In genomic region chr10:110457851-110458582, GRCh38 we compare ENCODE assay signal across 15 cellular contexts. TPM values are rescaled to one million over a fixed set of nuclear protein-coding genes. Genes with fewer than 3 reads are reported as not detected.
A peak's percentile ranks its signal among the peaks of the same experiment; 100 is the strongest.
DNase-seq lines count a peak whose midpoint lies in the region; ATAC-seq, FAIRE-seq and TF ChIP-seq lines count a peak whose summit lies in the region.
"Had no signal": no experiment of that assay in that cellular context is flagged by ENCODE, and none has a peak within 500 bp of the region (broad histone marks: within the 10 kb centered on the region; RNA-seq: fewer than 3 reads in every experiment).

No MANE protein-coding gene starts in this region.

- H2AFZ ChIP-seq in IMR-90 (replicated peaks; ENCODE audit: low read length, poor library complexity): no peak overlapping the region

- no peak overlapping the region for H3K4ac ChIP-seq in IMR-90 (ENCODE audit: low read depth, low read length)

- no peaks in the 10 kb centered on the region for H3K79me1 ChIP-seq in IMR-90 (ENCODE audit: low read depth in 1 of 2, low read length in 2 of 2)

- peak overlapping the region; percentile 32 for H3K27ac Mint-ChIP-seq in type B pancreatic cell
- H3K27ac Mint-ChIP-seq: activated naive CD8-positive, alpha-beta T cell treated with anti-CD3 and anti-CD28 coated beads, Interleukin-2, amount 50 U/mL, for 24 hours; dendritic cell treated with granulocyte-macrophage colony-stimulating factor and Interleukin-4, amounts not matched to agents 40 ng/mL and 50 ng/mL, for 4 days had no signal

- H3K4me3 ChIP-seq in heart right ventricle: no peak overlapping the region
- no peak overlapping the region for H3K4me3 ChIP-seq in IMR-90 (ENCODE audit: insufficient read depth, low read depth, low read length)
- no peak overlapping the region for H3K4me3 ChIP-seq in coronary artery
- H3K4me3 ChIP-seq in small intestine (ENCODE audit: low read depth in 1 of 2, low read length in 2 of 2): no peak overlapping the region
- H3K4me3 ChIP-seq: gastrocnemius medialis, SK-N-MC had no signal

- intact Hi-C loops in heart right ventricle (cut with DNase I): loop anchor here in 1 of 10 donors (5.0 kb wide), 1 partner anchor 39 kb away; the partner anchor contains the start of gene DUSP5
- intact Hi-C loops in left ventricle myocardium superior (cut with micrococcal nuclease): no loop called here
- intact Hi-C loops in IMR-90 (cut with micrococcal nuclease): no loop called here

- dilution Hi-C loops in IMR-90 (cut with HindIII; ENCODE audit: low sequenced_read_pairs, unreplicated experiment): no loop called here

- H2BK120ac ChIP-seq in IMR-90 (ENCODE audit: low read depth, low read length): no peak overlapping the region

- H3K27me3 Mint-ChIP-seq in type B pancreatic cell: peaks cover 5% of the 10 kb centered on the region
- H3K27me3 Mint-ChIP-seq: activated naive CD8-positive, alpha-beta T cell treated with anti-CD3 and anti-CD28 coated beads, Interleukin-2, amount 50 U/mL, for 24 hours had no signal

- H2AK9ac ChIP-seq in IMR-90 (replicated peaks; ENCODE audit: low read depth, low read length, poor library complexity): no peak overlapping the region

- H2AK5ac ChIP-seq in IMR-90 (ENCODE audit: low read depth, low read length): no peak overlapping the region

- H3K36me3 Mint-ChIP-seq in type B pancreatic cell: no peaks in the 10 kb centered on the region

- no peak overlapping the region for H4K91ac ChIP-seq in IMR-90 (ENCODE audit: insufficient read depth, low read depth, low read length)

- CTCF ChIA-PET in IMR-90 (lab: Yijun Ruan, JAX): no interaction called here
- CTCF ChIA-PET in HEK293T (lab: Yijun Ruan, JAX): no interaction called here

- no peak for TF ChIP-seq RAD21 in IMR-90 (IDR thresholded peaks at IDR 0.05; ENCODE audit: low read length)

- BruUV-seq in IMR-90 (replicated peaks; lab: Mats Ljungman, UMichigan): no TSS peak

- H3K27me3 ChIP-seq in heart right ventricle (no peaks in the 10 kb centered on the region), IMR-90 (ENCODE audit: control insufficient read depth, insufficient read depth, low read length) (no peaks in the 10 kb centered on the region; the same call in 1 of the 2 replicates), small intestine (ENCODE audit: control insufficient read depth in 2 of 2, insufficient read depth in 2 of 2, low read length in 2 of 2) (no peaks in the 10 kb centered on the region), foreskin keratinocyte (no peaks in the 10 kb centered on the region)
- H3K27me3 ChIP-seq: gastrocnemius medialis had no signal

- no peak overlapping the region for H3K9ac ChIP-seq in IMR-90 (ENCODE audit: low read depth, low read length)

- POLR2A ChIA-PET in IMR-90 (lab: Charles Lee; ENCODE audit: unreplicated experiment): no interaction called here
- POLR2A ChIA-PET in HEK293T (lab: Yijun Ruan, JAX): no interaction called here

- no peak overlapping the region for H3K18ac ChIP-seq in IMR-90 (ENCODE audit: low read depth, low read length)

- no peak for FAIRE-seq in small intestine (lab: Jason Lieb, UNC)

- no peaks in the 10 kb centered on the region for H3K36me3 ChIP-seq in heart right ventricle
- no peaks in the 10 kb centered on the region for H3K36me3 ChIP-seq in IMR-90 (ENCODE audit: control insufficient read depth, insufficient read depth, low read length)
- no peaks in the 10 kb centered on the region for H3K36me3 ChIP-seq in small intestine (ENCODE audit: control insufficient read depth in 2 of 2, insufficient read depth in 2 of 2, low read length in 2 of 2)
- H3K36me3 ChIP-seq: gastrocnemius medialis had no signal

- no peak overlapping the region for H3K4me2 ChIP-seq in IMR-90 (ENCODE audit: low read depth, low read length)

- no peak overlapping the region for H4K5ac ChIP-seq in IMR-90 (ENCODE audit: low read depth, low read length)

- no peak overlapping the region for H2BK5ac ChIP-seq in IMR-90 (ENCODE audit: low read depth, low read length, poor library complexity, severe bottlenecking)

- 0 out of 3 replicates have a peak overlapping the region, but pooled peaks have one; percentile 5 for H2BK15ac ChIP-seq in IMR-90 (ENCODE audit: low read depth, low read length)

- H2BK20ac ChIP-seq in IMR-90 (ENCODE audit: low read depth, low read length): no peak overlapping the region

- H3K9me1 ChIP-seq in IMR-90 (ENCODE audit: insufficient read depth, low read length): peaks cover 5% of the 10 kb centered on the region; the same call in 1 of the 2 replicates

- H3K4me3 Mint-ChIP-seq in type B pancreatic cell: no peak overlapping the region
- H3K4me3 Mint-ChIP-seq: activated naive CD8-positive, alpha-beta T cell treated with anti-CD3 and anti-CD28 coated beads, Interleukin-2, amount 50 U/mL, for 24 hours; dendritic cell treated with granulocyte-macrophage colony-stimulating factor and Interleukin-4, amounts not matched to agents 40 ng/mL and 50 ng/mL, for 4 days had no signal

- in situ Hi-C loops in IMR-90 (cut with MboI; ENCODE audit: low sequenced_read_pairs): no loop called here

- H3K9me3 ChIP-seq in heart right ventricle: no peaks in the 10 kb centered on the region
- no peaks in the 10 kb centered on the region for H3K9me3 ChIP-seq in IMR-90 (ENCODE audit: control insufficient read depth, insufficient read depth, low read length)
- H3K9me3 ChIP-seq in small intestine (ENCODE audit: control insufficient read depth, low read depth): no peaks in the 10 kb centered on the region
- H3K9me3 ChIP-seq: gastrocnemius medialis had no signal

- no peak for TF ChIP-seq POLR2A in IMR-90 (IDR thresholded peaks at IDR 0.05; ENCODE audit: low read depth, low read length)

- no peak overlapping the region for H4K8ac ChIP-seq in IMR-90 (ENCODE audit: low read depth in 2 of 2, low read length in 2 of 2)

- no peak overlapping the region for H3K56ac ChIP-seq in IMR-90 (ENCODE audit: extremely low read depth, insufficient read depth, low read length)

- H3K4me1 Mint-ChIP-seq in type B pancreatic cell (ENCODE audit: unreplicated experiment): peaks cover 13% of the 10 kb centered on the region

- no peak overlapping the region for H3K23ac ChIP-seq in IMR-90 (ENCODE audit: low read depth, low read length)

- ATAC-seq in heart right ventricle (no peak), left ventricle myocardium superior (no peak), IMR-90 (ENCODE audit: low read depth) (no peak), foreskin keratinocyte (no peak)
- ATAC-seq: activated naive CD8-positive, alpha-beta T cell treated with anti-CD3 and anti-CD28 coated beads, Interleukin-2, amount 50 U/mL, for 24 hours had no signal

- TF ChIP-seq CTCF in heart right ventricle (IDR thresholded peaks at IDR 0.05) (no peak), IMR-90 (conservative IDR thresholded peaks at IDR 0.05; ENCODE audit: low read depth, low read length) (no peak), coronary artery (IDR thresholded peaks at IDR 0.05) (no peak), type B pancreatic cell (conservative IDR thresholded peaks at IDR 0.05) (no peak), foreskin keratinocyte (conservative IDR thresholded peaks at IDR 0.05) (no peak)

- no peaks in the 10 kb centered on the region for H4K20me1 ChIP-seq in IMR-90 (ENCODE audit: insufficient read depth, low read length)

- H3K9me3 Mint-ChIP-seq in type B pancreatic cell: no peaks in the 10 kb centered on the region
- H3K9me3 Mint-ChIP-seq: activated naive CD8-positive, alpha-beta T cell treated with anti-CD3 and anti-CD28 coated beads, Interleukin-2, amount 50 U/mL, for 24 hours; dendritic cell treated with granulocyte-macrophage colony-stimulating factor and Interleukin-4, amounts not matched to agents 40 ng/mL and 50 ng/mL, for 4 days had no signal

- no peak for DNase-seq in heart right ventricle
- no peak for DNase-seq in left ventricle myocardium superior
- no peak for DNase-seq in IMR-90
- DNase-seq in coronary artery (ENCODE audit: low spot score): peak; percentile 62
- no peak for DNase-seq in type B pancreatic cell (ENCODE audit: extremely low spot score, unreplicated experiment)
- no peak for DNase-seq in small intestine
- DNase-seq in foreskin keratinocyte: no peak
- no peak for DNase-seq in HEK293T (ENCODE audit: extremely low spot score)
- DNase-seq: activated CD4-positive, alpha-beta T cell treated with anti-CD3 and anti-CD28 coated beads, Interleukin-2, amount 50 U/mL, for 4 hours; activated naive CD8-positive, alpha-beta T cell treated with anti-CD3 and anti-CD28 coated beads, Interleukin-2, amount 50 U/mL, for 24 hours; gastrocnemius medialis; NCI-H446; stimulated activated CD4-positive, alpha-beta T cell treated with anti-CD3 and anti-CD28 coated beads, Interleukin-2, amount 100 ng/mL, for 48 hours had no signal

- no peak overlapping the region for H3K14ac ChIP-seq in IMR-90 (replicated peaks; ENCODE audit: low read depth, low read length)

- H3K27ac ChIP-seq in heart right ventricle (peak overlapping the region in 7 of 10 donors; percentile 24 to 76 (median 71)), IMR-90 (ENCODE audit: insufficient read depth, low read length) (no peak overlapping the region), coronary artery (peak overlapping the region in 1 of 2 donors; percentile 27), small intestine (ENCODE audit: low read depth in 1 of 2, low read length in 1 of 2) (peak overlapping the region in 1 of 2 donors; percentile 59), foreskin keratinocyte (no peak overlapping the region)
- H3K27ac ChIP-seq: SK-N-MC had no signal

- WGBS in heart right ventricle, 2 donors: 88% methylated on average over 10 of the region's 10 CpGs
- WGBS in IMR-90 (ENCODE audit: extremely low coverage in 2 of 2, insufficient read length in 1 of 2), 2 experiments: 90% methylated on average over 3 of the region's 10 CpGs; no CpG with 5 or more reads in 1 of the 2 experiments
- 80 to 85% (median 84%) methylated on average over 10 of the region's 10 CpGs for WGBS in small intestine, 3 donors

- H3K4me1 ChIP-seq in heart right ventricle: peaks cover 5 to 62% (median 23%) of the 10 kb centered on the region in 9 donors
- peaks cover 17% of the 10 kb centered on the region for H3K4me1 ChIP-seq in IMR-90 (ENCODE audit: control insufficient read depth, insufficient read depth, low read length)
- no peaks in the 10 kb centered on the region for H3K4me1 ChIP-seq in small intestine (ENCODE audit: control insufficient read depth in 2 of 2, insufficient read depth in 1 of 2, low read depth in 1 of 2, low read length in 1 of 2)
- peaks cover 15% of the 10 kb centered on the region for H3K4me1 ChIP-seq in foreskin keratinocyte

TF ChIP-seq in HEK293T, 16 proteins besides CTCF, POLR2A, EP300 and RAD21 (continues in another document):
- no peak for TF ChIP-seq L3MBTL2 (conservative IDR thresholded peaks at IDR 0.05)
- no peak for TF ChIP-seq SP1 (IDR thresholded peaks at IDR 0.05)

RNA-seq across cellular contexts. Expression of gene DUSP5, which starts 39.7 kb away (rescaled TPM):
- total RNA-seq in heart right ventricle (10 to 100 TPM in 9 of 10 donors, 1 to 10 TPM in 1; 9.0 to 53.7 (median 22.9) TPM), left ventricle myocardium superior (7.1 TPM), IMR-90 (2012; rRNA removed) (42.1 and 55.3 TPM in 2 replicates), type B pancreatic cell (ENCODE audit: low replicate concordance) (16.3 and 61.6 TPM in 2 replicates), foreskin keratinocyte (89.9 and 105 TPM in 2 replicates)
- polyA plus RNA-seq in heart right ventricle (10 to 100 TPM in 1 of 2 donors, 1 to 10 TPM in 1; 5.3 to 20.2 TPM), IMR-90 (2012; rRNA removed) (48.1 and 61.5 TPM in 2 replicates), small intestine (10 to 100 TPM in 2 of 3 donors, 1 to 10 TPM in 1; 8.3 to 36.2 (median 11.8) TPM), foreskin keratinocyte (60.4 and 75.6 TPM in 2 replicates)
- 39.0 and 110 TPM in 2 replicates for polyA plus RNA-seq in IMR-90 (2012; cell fraction: cytosol; rRNA removed)
- polyA plus RNA-seq in IMR-90 (2012; cell fraction: nucleus; rRNA removed; ENCODE audit: low replicate concordance): 239 and 414 TPM in 2 replicates

Comparison
In these comparisons a context has a peak if more than half of its experiments do, and no peak if none do; other contexts are left out.
1. H3K27ac ChIP-seq: peak in heart right ventricle (7 of 10); none in IMR-90 (single experiment) and foreskin keratinocyte (single experiment).